ENCODE assay signal across 1 cellular context in genomic region chr17:81295678-81296381, GRCh38.
TF ChIP-seq lines count a peak whose summit lies in the region.

No MANE protein-coding gene starts in this region.

TF ChIP-seq in HepG2, 621 proteins besides CTCF, POLR2A, EP300 and RAD21 (continued from another document and continues in another):
- TF ChIP-seq ZBTB4 (CRISPR knock-in tag; IDR thresholded peaks at IDR 0.05; ENCODE audit: borderline replicate concordance), result no peak
- TF ChIP-seq ZNF766 (CRISPR knock-in tag; IDR thresholded peaks at IDR 0.05; ENCODE audit: borderline replicate concordance), result no peak
- TF ChIP-seq EED (CRISPR knock-in tag; IDR thresholded peaks at IDR 0.05), result peak; percentile 36; the same call in 1 of the 2 replicates
- TF ChIP-seq ZNF800 (CRISPR knock-in tag; IDR thresholded peaks at IDR 0.05), result peak; percentile 38; the same call in 1 of the 2 replicates
- TF ChIP-seq ZNF772 (CRISPR knock-in tag; IDR thresholded peaks at IDR 0.05), result no peak
- no peak for TF ChIP-seq ZFP62 (CRISPR knock-in tag; IDR thresholded peaks at IDR 0.05)
- no peak for TF ChIP-seq RFX5 (IDR thresholded peaks at IDR 0.05; ENCODE audit: low read depth, low read length)
- TF ChIP-seq NBN (conservative IDR thresholded peaks at IDR 0.05), result no peak
- TF ChIP-seq ARID5B (CRISPR knock-in tag; IDR thresholded peaks at IDR 0.05), result no peak
- TF ChIP-seq DNMT1 (CRISPR knock-in tag; IDR thresholded peaks at IDR 0.05), result no peak
- TF ChIP-seq THAP7 (CRISPR knock-in tag; IDR thresholded peaks at IDR 0.05), result no peak
- TF ChIP-seq PREB (CRISPR knock-in tag; IDR thresholded peaks at IDR 0.05), result no peak
- TF ChIP-seq POLR2G (IDR thresholded peaks at IDR 0.05; ENCODE audit: low read depth, low read length), result no peak
- no peak for TF ChIP-seq RBAK (CRISPR knock-in tag; IDR thresholded peaks at IDR 0.05)
- no peak for TF ChIP-seq REST (IDR thresholded peaks at IDR 0.05; ENCODE audit: borderline replicate concordance in 1 of 2, low read depth in 1 of 2, low read length in 2 of 2)
- TF ChIP-seq ZNF850 (CRISPR knock-in tag; conservative IDR thresholded peaks at IDR 0.05), result 0 out of 2 replicates have a peak, but pooled peaks have one; percentile 41
- TF ChIP-seq XBP1 (CRISPR knock-in tag; IDR thresholded peaks at IDR 0.05), result no peak
- no peak for TF ChIP-seq ZNF740 (CRISPR knock-in tag; IDR thresholded peaks at IDR 0.05)
- no peak; the same call in 1 of the 2 replicates for TF ChIP-seq MAZ (IDR thresholded peaks at IDR 0.05; ENCODE audit: borderline replicate concordance, low read depth, low read length)
- TF ChIP-seq MAZ (CRISPR knock-in tag; IDR thresholded peaks at IDR 0.05; ENCODE audit: low read depth), result no peak
- no peak for TF ChIP-seq KLF16 (CRISPR knock-in tag; IDR thresholded peaks at IDR 0.05)
- TF ChIP-seq ZNF605 (CRISPR knock-in tag; IDR thresholded peaks at IDR 0.05), result no peak
- TF ChIP-seq ZNF230 (CRISPR knock-in tag; IDR thresholded peaks at IDR 0.05), result no peak
- no peak for TF ChIP-seq NCOA2 (CRISPR knock-in tag; IDR thresholded peaks at IDR 0.05)
- TF ChIP-seq ZNF607 (CRISPR knock-in tag; IDR thresholded peaks at IDR 0.05; ENCODE audit: borderline replicate concordance), result no peak
- no peak for TF ChIP-seq RFX1 (IDR thresholded peaks at IDR 0.05)
- no peak for TF ChIP-seq ZNF619 (CRISPR knock-in tag; IDR thresholded peaks at IDR 0.05)
- TF ChIP-seq LRRFIP1 (CRISPR knock-in tag; conservative IDR thresholded peaks at IDR 0.05), result no peak
- TF ChIP-seq CBFB (CRISPR knock-in tag; IDR thresholded peaks at IDR 0.05), result no peak
- TF ChIP-seq ZNF574 (CRISPR knock-in tag; IDR thresholded peaks at IDR 0.05), result no peak
- no peak for TF ChIP-seq GLMP (CRISPR knock-in tag; IDR thresholded peaks at IDR 0.05; ENCODE audit: borderline replicate concordance)
